7 cellular contexts compared by ENCODE assay signal in genomic region chr19:12983091-12983490, GRCh38. TPM values are rescaled to one million over a fixed set of nuclear protein-coding genes. Genes with fewer than 3 reads are reported as not detected.
DNase-seq lines count a peak whose midpoint lies in the region; ATAC-seq and TF ChIP-seq lines count a peak whose summit lies in the region.
"Had no signal": no experiment of that assay in that cellular context is flagged by ENCODE, and none has a peak within 500 bp of the region (broad histone marks: within the 10 kb centered on the region; RNA-seq: fewer than 3 reads in every experiment).

No MANE protein-coding gene starts in this region.

- H3K4me3 ChIP-seq in LNCaP clone FGC (ENCODE audit: low read depth, low read length), result peak overlapping the region; percentile 48
- H3K4me3 ChIP-seq in effector memory CD4-positive, alpha-beta T cell (ENCODE audit: insufficient read depth, low read depth, low read length, poor library complexity, severe bottlenecking), result no peak overlapping the region
- peak overlapping the region in 4 of 7 experiments; percentile 16 to 27 (median 20) for H3K4me3 ChIP-seq in skin epidermis

- no peak for TF ChIP-seq CTCF in LNCaP clone FGC (IDR thresholded peaks at IDR 0.05; ENCODE audit: control insufficient read depth, extremely low read depth, insufficient read depth)

- H3K9me3 ChIP-seq in effector memory CD4-positive, alpha-beta T cell (ENCODE audit: control insufficient read depth, low read length), result no peaks in the 10 kb centered on the region

- H3K27ac ChIP-seq in effector memory CD4-positive, alpha-beta T cell (ENCODE audit: insufficient read depth, low read length, poor library complexity, severe bottlenecking), result peak overlapping the region; percentile 45
- H3K27ac ChIP-seq in skin epidermis, result peak overlapping the region in 2 of 21 experiments; percentile 39 to 50

- no peak for DNase-seq in LNCaP clone FGC (ENCODE audit: low read depth)
- no peak for DNase-seq in effector memory CD4-positive, alpha-beta T cell
- DNase-seq in NCI-H2107 treated with DMSO at 0.1 percent for 48 hours (lab: John Stamatoyannopoulos, UW; ENCODE audit: unreplicated experiment), result no peak
- DNase-seq in posterior vena cava (ENCODE audit: low spot score), result no peak

- no peaks in the 10 kb centered on the region for H3K27me3 ChIP-seq in effector memory CD4-positive, alpha-beta T cell (replicated peaks; ENCODE audit: control insufficient read depth, insufficient read depth, low read length, poor library complexity, severe bottlenecking)

- ATAC-seq in HG03565 (IDR thresholded peaks at IDR 0.05; ENCODE audit: unreplicated experiment), result no peak

- peaks cover 6% of the 10 kb centered on the region for H3K4me1 ChIP-seq in effector memory CD4-positive, alpha-beta T cell (ENCODE audit: control insufficient read depth, insufficient read depth, low read length, poor library complexity, severe bottlenecking)

- H3K36me3 ChIP-seq in effector memory CD4-positive, alpha-beta T cell (ENCODE audit: control insufficient read depth, insufficient read depth, low read length), result no peaks in the 10 kb centered on the region

- intact Hi-C loops in posterior vena cava (cut with DNase I), result loop anchor here in 1 of 2 donors (5.0 kb wide), 1 partner anchor 114 kb away; no protein-coding TSS in a partner anchor

RNA-seq across cellular contexts. Expression of gene NFIX, which starts 12.2 kb away (rescaled TPM):
- total RNA-seq in posterior vena cava, result 100 to 1,000 TPM; 242 to 327 TPM

RNA-seq across cellular contexts. Expression of gene DAND5, which starts 13.7 kb away (rescaled TPM):
- total RNA-seq in posterior vena cava, result not detected
- total RNA-seq: RPMI7951 had no signal

RNA-seq across cellular contexts. Expression of gene GADD45GIP1, which starts 26.1 kb away (rescaled TPM):
- 10 to 100 TPM; 18.1 to 20.7 TPM for total RNA-seq in posterior vena cava

RNA-seq across cellular contexts. Expression of gene RAD23A, which starts 37.4 kb away (rescaled TPM):
- total RNA-seq in posterior vena cava, result 100 to 1,000 TPM in 1 of 2 donors, 10 to 100 TPM in 1; 90.9 to 124 TPM

RNA-seq across cellular contexts. Expression of gene CALR, which starts 44.7 kb away (rescaled TPM):
- 100 to 1,000 TPM; 629 to 855 TPM for total RNA-seq in posterior vena cava
